In genomic region chr9:109299901-109300300, GRCh38 we compare ENCODE assay signal across 1 cellular context.
TF ChIP-seq lines count a peak whose summit lies in the region.

No MANE protein-coding gene starts in this region.

TF ChIP-seq in H1, 55 proteins besides CTCF, POLR2A, EP300 and RAD21:
- TF ChIP-seq CHD2 (IDR thresholded peaks at IDR 0.05; ENCODE audit: low read length) (no peak), GTF2F1 (IDR thresholded peaks at IDR 0.05; ENCODE audit: borderline replicate concordance, low read depth, low read length) (no peak), SAP30 (IDR thresholded peaks at IDR 0.05; ENCODE audit: insufficient read depth, insufficient replicate concordance, low read length) (no peak), ATF3 (IDR thresholded peaks at IDR 0.05; ENCODE audit: insufficient read depth, low read depth, low read length) (no peak), BRCA1 (IDR thresholded peaks at IDR 0.05; ENCODE audit: low read depth, low read length) (no peak)
